Comparison of ENCODE assay signal across 20 cellular contexts in the genomic region with DNA sequence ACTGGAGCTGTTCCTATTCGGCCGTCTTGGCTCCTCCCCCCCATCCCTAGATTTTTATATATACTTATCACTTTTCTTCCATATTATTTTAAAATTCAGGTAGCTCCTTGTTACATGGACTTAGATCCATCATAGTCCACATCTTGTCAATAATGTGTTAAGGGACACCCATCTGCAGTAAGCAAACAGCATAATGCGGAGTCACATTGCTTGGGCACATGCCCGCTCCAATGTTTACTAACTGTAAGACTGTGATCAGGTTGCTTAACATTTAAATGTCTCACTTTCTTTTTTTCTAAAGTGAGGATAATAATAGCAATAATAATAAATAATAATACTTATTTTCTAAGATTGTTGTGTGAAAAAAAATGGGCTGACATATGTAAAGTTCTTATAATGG.
"Had no signal": no experiment of that assay in that cellular context is flagged by ENCODE, and none has a peak within 500 bp of the region (broad histone marks: within the 10 kb centered on the region; RNA-seq: fewer than 3 reads in every experiment).

No MANE protein-coding gene starts in this region.

- H3K27ac ChIP-seq: brain microvascular endothelial cell, ovary, psoas muscle, right atrium auricular region, upper lobe of left lung, WERI-Rb-1 had no signal

- H3K27ac Mint-ChIP-seq: activated CD8-positive, alpha-beta T cell treated with anti-CD3 and anti-CD28 coated beads, Interleukin-2, amount 10 ng/mL, durations not matched to agents 7 days and 5 days; activated naive CD4-positive, alpha-beta T cell treated with anti-CD3 and anti-CD28 coated beads, Interleukin-2, amount 50 U/mL, for 72 hours; activated T-helper 1 cell treated with anti-CD3 and anti-CD28 coated beads, Interleukin-12 subunit alpha, Interleukin-12 subunit beta, Interleukin-2, Interleukin-4 antibody, amounts not matched to agents 30 ng/mL and 10 ng/mL and 1 ng/mL, durations not matched to agents 14 hours and 24 hours and 36 hours; memory B cell; natural killer cell treated with Interleukin-12 subunit alpha and Interleukin-12 subunit beta and Interleukin-15 and Interleukin-18, amount 100 ng/mL, for 72 hours had no signal

- ATAC-seq: activated CD8-positive, alpha-beta T cell treated with anti-CD3 and anti-CD28 coated beads, Interleukin-2, amount 10 ng/mL, durations not matched to agents 7 days and 5 days; activated naive CD4-positive, alpha-beta T cell treated with anti-CD3 and anti-CD28 coated beads, Interleukin-2, amount 50 U/mL, for 72 hours; natural killer cell treated with Interleukin-12 subunit alpha and Interleukin-12 subunit beta and Interleukin-15 and Interleukin-18, amount 100 ng/mL, for 72 hours; psoas muscle; stimulated activated naive CD8-positive, alpha-beta T cell treated with anti-CD3 and anti-CD28 coated beads, Interleukin-15, Interleukin-2, amounts not matched to agents 100 U/mL and 50 U/mL, for 24 hours had no signal

- H3K9me3 ChIP-seq: ovary, psoas muscle, right atrium auricular region, upper lobe of left lung had no signal

- H3K4me3 ChIP-seq: ovary, psoas muscle, right atrium auricular region, upper lobe of left lung had no signal

- H3K4me1 Mint-ChIP-seq: memory B cell had no signal

- DNase-seq: activated CD4-positive, alpha-beta T cell treated with anti-CD3 and anti-CD28 coated beads for 1 hour; activated CD4-positive, alpha-beta T cell treated with anti-CD3 and anti-CD28 coated beads, Interleukin-2, amount 50 U/mL, for 1 hour; activated CD8-positive, alpha-beta T cell treated with anti-CD3 and anti-CD28 coated beads, Interleukin-2, amount 10 ng/mL, durations not matched to agents 7 days and 5 days; aorta; brain microvascular endothelial cell; central memory CD4-positive, alpha-beta T cell; dermis blood vessel endothelial cell; effector CD8-positive, alpha-beta T cell; hippocampal formation; ovary; psoas muscle; stimulated activated CD4-positive, alpha-beta T cell treated with anti-CD3 and anti-CD28 coated beads, Interleukin-4, amount 100 ng/mL, for 4 hours; stimulated activated naive CD8-positive, alpha-beta T cell treated with anti-CD3 and anti-CD28 coated beads, Interleukin-15, Interleukin-2, amounts not matched to agents 100 U/mL and 50 U/mL, for 24 hours; WERI-Rb-1 had no signal

- H3K4me1 ChIP-seq: psoas muscle, right atrium auricular region, upper lobe of left lung had no signal

- H3K36me3 Mint-ChIP-seq: activated naive CD4-positive, alpha-beta T cell treated with anti-CD3 and anti-CD28 coated beads, Interleukin-2, amount 50 U/mL, for 72 hours; memory B cell; natural killer cell treated with Interleukin-12 subunit alpha and Interleukin-12 subunit beta and Interleukin-15 and Interleukin-18, amount 100 ng/mL, for 72 hours had no signal

- H3K36me3 ChIP-seq: brain microvascular endothelial cell, ovary, right atrium auricular region, upper lobe of left lung, WERI-Rb-1 had no signal

- H3K27me3 Mint-ChIP-seq: memory B cell; natural killer cell treated with Interleukin-12 subunit alpha and Interleukin-12 subunit beta and Interleukin-15 and Interleukin-18, amount 100 ng/mL, for 72 hours had no signal

- H3K4me3 Mint-ChIP-seq: activated CD8-positive, alpha-beta T cell treated with anti-CD3 and anti-CD28 coated beads, Interleukin-2, amount 10 ng/mL, durations not matched to agents 7 days and 5 days; activated T-helper 1 cell treated with anti-CD3 and anti-CD28 coated beads, Interleukin-12 subunit alpha, Interleukin-12 subunit beta, Interleukin-2, Interleukin-4 antibody, amounts not matched to agents 30 ng/mL and 10 ng/mL and 1 ng/mL, durations not matched to agents 14 hours and 24 hours and 36 hours; memory B cell; natural killer cell treated with Interleukin-12 subunit alpha and Interleukin-12 subunit beta and Interleukin-15 and Interleukin-18, amount 100 ng/mL, for 72 hours had no signal

- H3K27me3 ChIP-seq: brain microvascular endothelial cell, ovary, right atrium auricular region, upper lobe of left lung had no signal
